Comparison of ENCODE assay signal across 19 cellular contexts in genomic region chr10:44363716-44364115, GRCh38. TPM values are rescaled to one million over a fixed set of nuclear protein-coding genes. Genes with fewer than 3 reads are reported as not detected.
DNase-seq lines count a peak whose midpoint lies in the region; FAIRE-seq and TF ChIP-seq lines count a peak whose summit lies in the region.
"Had no signal": no experiment of that assay in that cellular context is flagged by ENCODE, and none has a peak within 500 bp of the region (broad histone marks: within the 10 kb centered on the region; RNA-seq: fewer than 3 reads in every experiment).

No MANE protein-coding gene starts in this region.

- H2BK120ac ChIP-seq in H1 (replicated peaks; ENCODE audit: low read depth, low read length): no peak overlapping the region
- no peak overlapping the region for H2BK120ac ChIP-seq in mesenchymal stem cell (ENCODE audit: low read depth, low read length)

- H2AK5ac ChIP-seq in H1 (ENCODE audit: low read depth, low read length) (peak overlapping the region; percentile 96; the same call in 1 of the 2 replicates), mesenchymal stem cell (ENCODE audit: low read length, severe bottlenecking) (no peak overlapping the region)

- H3K4me1 ChIP-seq in H1 (replicated peaks in 1 of 4; ENCODE audit: control insufficient read depth in 3 of 4, insufficient read depth in 4 of 4, low read length in 3 of 4) (peaks cover 0 to 20% (median 3%) of the 10 kb centered on the region in 4 experiments; a peak in 4 of 7 replicates), mesenchymal stem cell (ENCODE audit: control insufficient read depth, insufficient read depth, low read depth, low read length) (peaks cover 3% of the 10 kb centered on the region), ascending aorta (no peaks in the 10 kb centered on the region)
- H3K4me1 ChIP-seq: HAP-1 had no signal

- no peak overlapping the region for H2AFZ ChIP-seq in H1 (ENCODE audit: low read length)
- no peak overlapping the region for H2AFZ ChIP-seq in mesenchymal stem cell (ENCODE audit: low read depth, low read length)

- H4K91ac ChIP-seq in H1 (replicated peaks; ENCODE audit: insufficient read length, low read length) (no peak overlapping the region), mesenchymal stem cell (ENCODE audit: low read length) (no peak overlapping the region)

- no peak for FAIRE-seq in H1 (lab: Jason Lieb, UNC)
- FAIRE-seq: A204.1, GM12878 had no signal

- no peak for TF ChIP-seq CTCF in H1 (IDR thresholded peaks at IDR 0.05; ENCODE audit: control extremely low read depth in 1 of 3, insufficient read depth in 1 of 3, low read depth in 1 of 3, low read length in 3 of 3)
- TF ChIP-seq CTCF in ascending aorta (IDR thresholded peaks at IDR 0.05): no peak

- intact Hi-C loops in posterior vena cava (cut with DNase I) (no loop called here), ascending aorta (cut with DNase I) (no loop called here)

- TF ChIP-seq RAD21 in H1 (IDR thresholded peaks at IDR 0.05 in 1 of 2, conservative IDR thresholded peaks at IDR 0.05 in 1 of 2; ENCODE audit: low read depth in 2 of 2, low read length in 2 of 2): no peak

- H3K4me2 ChIP-seq in H1 (ENCODE audit: insufficient read depth in 1 of 2, low read depth in 2 of 2, low read length in 2 of 2) (no peak overlapping the region), mesenchymal stem cell (ENCODE audit: low read length, poor library complexity, severe bottlenecking) (no peak overlapping the region)

- H3K56ac ChIP-seq in H1 (replicated peaks; ENCODE audit: insufficient read length, low read depth, low read length): no peak overlapping the region

- CTCF ChIA-PET in H1 (lab: Charles Lee; ENCODE audit: partially characterized antibody): interaction anchor here (0.9 to 2.6 kb wide), 4 partner anchors 11 to 52 kb away, joined by 3 to 10 read pairs (median 7); no protein-coding TSS in a partner anchor

- H3K36me3 ChIP-seq in H1 (ENCODE audit: control insufficient read depth in 2 of 4, insufficient read depth in 4 of 4, low read length in 3 of 4) (peaks cover 0 to 5% (median 0%) of the 10 kb centered on the region in 4 experiments; a peak in 1 of 8 replicates), mesenchymal stem cell (ENCODE audit: control insufficient read depth in 1 of 2, insufficient read depth in 2 of 2, low read depth in 1 of 2, low read length in 2 of 2) (no peaks in the 10 kb centered on the region), ascending aorta (no peaks in the 10 kb centered on the region)
- H3K36me3 ChIP-seq: HAP-1 had no signal

- 0 out of 2 replicates have a peak overlapping the region, but pooled peaks have one; percentile 81 for H2BK15ac ChIP-seq in H1 (ENCODE audit: low read length)
- H2BK15ac ChIP-seq in mesenchymal stem cell (ENCODE audit: low read depth, poor library complexity, severe bottlenecking): no peak overlapping the region

- no peak for TF ChIP-seq EP300 in H1 (IDR thresholded peaks at IDR 0.05; ENCODE audit: borderline replicate concordance in 1 of 2, low read depth in 2 of 2, low read length in 2 of 2)

- H3K18ac ChIP-seq in H1 (ENCODE audit: extremely low read depth, low read length): peak overlapping the region; percentile 89; the same call in 1 of the 2 replicates
- H3K18ac ChIP-seq in mesenchymal stem cell (ENCODE audit: low read depth in 1 of 2, low read length in 2 of 2): no peak overlapping the region

- H3K4ac ChIP-seq in H1 (replicated peaks; ENCODE audit: insufficient read length, low read depth, low read length) (no peak overlapping the region), mesenchymal stem cell (ENCODE audit: low read depth in 1 of 2, low read length in 2 of 2) (no peak overlapping the region)

- no peak overlapping the region for H3K14ac ChIP-seq in H1 (ENCODE audit: insufficient read length)
- no peak overlapping the region for H3K14ac ChIP-seq in mesenchymal stem cell (ENCODE audit: low read length in 2 of 2)

- no peaks in the 10 kb centered on the region; a peak in 1 of 4 replicates for H3K79me2 ChIP-seq in H1 (ENCODE audit: control insufficient read depth in 1 of 2, insufficient read depth in 2 of 2, low read length in 2 of 2)

- no peak for TF ChIP-seq POLR2A in H1 (IDR thresholded peaks at IDR 0.05; ENCODE audit: control extremely low read depth in 1 of 2, low read depth in 2 of 2, low read length in 2 of 2)

- no peak overlapping the region for H4K5ac ChIP-seq in H1 (ENCODE audit: insufficient read length, low read depth, low read length)

- H3K9ac ChIP-seq in H1 (replicated peaks in 1 of 4; ENCODE audit: extremely low read depth in 1 of 4, low read depth in 3 of 4, low read length in 3 of 4) (no peak overlapping the region), mesenchymal stem cell (ENCODE audit: low read length) (no peak overlapping the region)

- peaks cover 0 to 2% of the 10 kb centered on the region in 2 experiments for H4K20me1 ChIP-seq in H1 (replicated peaks in 1 of 2; ENCODE audit: control insufficient read depth in 1 of 2, insufficient read depth in 2 of 2, low read length in 2 of 2)

- peak; percentile 33 for DNase-seq in RPMI7951 (ENCODE audit: low read depth)
- no peak for DNase-seq in H1 (ENCODE audit: low read depth in 1 of 2, low spot score in 2 of 2)
- peak; percentile 37 for DNase-seq in posterior vena cava (ENCODE audit: low spot score)
- DNase-seq in activated naive CD4-positive, alpha-beta T cell treated with anti-CD3 and anti-CD28 coated beads, Interleukin-2, amount 50 U/mL, for 16 hours: no peak
- DNase-seq in mesenchymal stem cell: no peak
- no peak for DNase-seq in ascending aorta (ENCODE audit: low spot score in 2 of 2)
- DNase-seq: ACHN; CD4-positive, alpha-beta memory T cell; DMS153; DND-41; EL; GOT3 had no signal

- H2BK12ac ChIP-seq in H1 (ENCODE audit: low read depth, low read length) (peak overlapping the region; percentile 99; the same call in 1 of the 2 replicates), mesenchymal stem cell (ENCODE audit: low read length in 2 of 2) (no peak overlapping the region)

- POLR2A ChIA-PET in H1 (lab: Charles Lee; ENCODE audit: partially characterized antibody): interaction anchor here (1.0 to 1.6 kb wide), 4 partner anchors 11 to 21 kb away, joined by 3 to 4 read pairs (median 3); no protein-coding TSS in a partner anchor

- H3K23me2 ChIP-seq in H1 (ENCODE audit: low read depth, low read length): no peaks in the 10 kb centered on the region; the same call in 1 of the 2 replicates

- H3K27me3 ChIP-seq in H1 (replicated peaks in 1 of 4; ENCODE audit: control insufficient read depth in 3 of 4, extremely low read depth in 1 of 4, insufficient read depth in 3 of 4, low read length in 3 of 4) (no peaks in the 10 kb centered on the region; a peak in 1 of 7 replicates), mesenchymal stem cell (ENCODE audit: control insufficient read depth in 1 of 2, insufficient read depth in 1 of 2, low read length in 2 of 2) (peaks cover 5 to 16% of the 10 kb centered on the region in 2 experiments), ascending aorta (no peaks in the 10 kb centered on the region)

- H3K23ac ChIP-seq in H1 (ENCODE audit: insufficient read length) (no peak overlapping the region), mesenchymal stem cell (ENCODE audit: low read length in 2 of 2) (no peak overlapping the region)

- H3K79me1 ChIP-seq in H1 (ENCODE audit: low read depth, low read length): no peaks in the 10 kb centered on the region
- H3K79me1 ChIP-seq in mesenchymal stem cell (replicated peaks; ENCODE audit: low read length, poor library complexity, severe bottlenecking): no peaks in the 10 kb centered on the region

- H3K27ac ChIP-seq in H1 (ENCODE audit: low read depth, low read length): no peak overlapping the region
- H3K27ac ChIP-seq in mesenchymal stem cell (ENCODE audit: low read length, poor library complexity, severe bottlenecking): no peak overlapping the region
- no peak overlapping the region for H3K27ac ChIP-seq in ascending aorta
- H3K27ac ChIP-seq: HL-60 had no signal

- H3K9me3 ChIP-seq in H1 (ENCODE audit: insufficient read depth in 2 of 2, low read depth in 1 of 2, low read length in 1 of 2): no peaks in the 10 kb centered on the region
- no peaks in the 10 kb centered on the region for H3K9me3 ChIP-seq in mesenchymal stem cell (ENCODE audit: control insufficient read depth, low read length)
- H3K9me3 ChIP-seq in ascending aorta: no peaks in the 10 kb centered on the region
- H3K9me3 ChIP-seq: HAP-1 had no signal

- H2BK5ac ChIP-seq in H1 (ENCODE audit: low read depth, low read length) (peak overlapping the region; percentile 95; the same call in 1 of the 2 replicates), mesenchymal stem cell (ENCODE audit: low read depth, low read length, poor library complexity, severe bottlenecking) (no peak overlapping the region)

- H3K4me3 ChIP-seq in H1 (ENCODE audit: extremely low read depth in 1 of 4, insufficient read depth in 2 of 4, low read depth in 3 of 4, low read length in 4 of 4): no peak overlapping the region
- no peak overlapping the region for H3K4me3 ChIP-seq in mesenchymal stem cell (ENCODE audit: insufficient read depth in 1 of 2, low read depth in 1 of 2, low read length in 2 of 2)
- no peak overlapping the region for H3K4me3 ChIP-seq in ascending aorta
- H3K4me3 ChIP-seq: GM12878, HAP-1 had no signal

- no peak overlapping the region for H4K8ac ChIP-seq in H1 (ENCODE audit: extremely low read depth, insufficient read depth, low read length)
- no peak overlapping the region for H4K8ac ChIP-seq in mesenchymal stem cell (ENCODE audit: low read length)

- peak overlapping the region; percentile 93; the same call in 1 of the 2 replicates for H2BK20ac ChIP-seq in H1 (ENCODE audit: low read length)

- WGBS in H1 (ENCODE audit: extremely low coverage in 1 of 2, insufficient coverage in 1 of 2, insufficient read length in 1 of 2, insufficient replicate concordance in 2 of 2, low coverage in 1 of 2, low lambda C conversion rate in 2 of 2, missing lambda C conversion rate in 1 of 2), 2 experiments: 86% methylated on average over 2 of the region's 2 CpGs; no CpG with 5 or more reads in 1 of the 2 experiments
- 89% methylated on average over 2 of the region's 2 CpGs for WGBS in mesenchymal stem cell

TF ChIP-seq in H1, 55 proteins besides CTCF, POLR2A, EP300 and RAD21 (continues in another document):
- TF ChIP-seq TBP (IDR thresholded peaks at IDR 0.05; ENCODE audit: low read depth, low read length) (no peak), KDM5A (IDR thresholded peaks at IDR 0.05; ENCODE audit: low read length) (no peak)

RNA-seq across cellular contexts. Expression of gene CXCL12, which starts 21.2 kb away (rescaled TPM):
- 29.0 and 30.3 TPM in 2 replicates for total RNA-seq in RPMI7951 (2014; rRNA removed; shearing (Covaris generic))
- total RNA-seq in H1 (2021; fragmentation: NEBNext Ultra II Directional; extraction: Animal tissue kit (Norgen Biotek cat#: 25700)): 48.0 and 51.4 TPM in 2 replicates
- 53.8 and 79.9 TPM in 2 replicates for polyA plus RNA-seq in H1 (2011; rRNA removed)
- polyA plus RNA-seq in H1 (2011; cell fraction: cytosol; rRNA removed): 46.6 TPM
- polyA plus RNA-seq in H1 (2011; cell fraction: nucleus; rRNA removed): 67.1 TPM
- 33.5 to 42.8 TPM (median 37.2 TPM) in 4 replicates for polyA plus RNA-seq in H1 (2012, experiment 1 of 2)
- polyA plus RNA-seq in H1 (2012, experiment 2 of 2): 30.6 TPM
- 68.4 TPM for polyA plus RNA-seq in H1 (2013, experiment 1 of 2)
- polyA plus RNA-seq in H1 (2013, experiment 2 of 2): 78.8 TPM
- polyA minus RNA-seq in H1 (2011; rRNA and poly(A)+ RNA removed): 21.6 and 32.5 TPM in 2 replicates
- 25.7 TPM for polyA minus RNA-seq in H1 (2011; cell fraction: cytosol; rRNA and poly(A)+ RNA removed)
- 36.3 TPM for polyA minus RNA-seq in H1 (2011; cell fraction: nucleus; rRNA and poly(A)+ RNA removed)
- total RNA-seq in posterior vena cava (100 to 1,000 TPM; 206 to 238 TPM), ascending aorta (288 TPM)
- 734 TPM for polyA plus RNA-seq in mesenchymal stem cell (2013, experiment 1 of 2)
- 748 TPM for polyA plus RNA-seq in mesenchymal stem cell (2013, experiment 2 of 2)
- total RNA-seq: CD4-positive, alpha-beta memory T cell; G401; HT1080 had no signal
- polyA plus RNA-seq: CD14-positive monocyte; CD4-positive, alpha-beta memory T cell had no signal

Comparison
In these comparisons a context has a peak if more than half of its experiments do, and no peak if none do; other contexts are left out.
1. DNase-seq: peak in RPMI7951 (single experiment) and posterior vena cava (single experiment); none in H1 (0 of 2), activated naive CD4-positive, alpha-beta T cell treated with anti-CD3 and anti-CD28 coated beads, Interleukin-2, amount 50 U/mL, for 16 hours (single experiment), mesenchymal stem cell (single experiment) and ascending aorta (0 of 2).